Comparison of ENCODE assay signal across 29 cellular contexts in the genomic region with DNA sequence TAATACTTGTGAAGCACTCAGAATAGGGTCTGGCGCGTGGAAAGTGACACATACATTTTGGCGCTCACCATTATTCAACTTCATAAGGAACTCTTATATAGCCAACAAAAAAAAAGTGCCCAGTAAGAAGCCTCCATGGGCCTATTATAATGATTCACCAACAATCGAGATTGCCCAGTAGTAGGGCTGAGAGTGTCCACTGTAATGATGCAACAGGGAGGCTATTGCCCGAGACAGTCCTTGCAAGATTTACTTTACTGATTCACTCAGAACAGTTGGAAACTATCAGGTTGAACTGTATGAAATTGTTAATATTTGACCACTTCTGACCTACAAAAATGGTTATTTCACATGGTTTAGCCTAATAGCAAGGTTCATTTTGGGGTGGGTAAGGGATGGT.
"Had no signal": no experiment of that assay in that cellular context is flagged by ENCODE, and none has a peak within 500 bp of the region (broad histone marks: within the 10 kb centered on the region; RNA-seq: fewer than 3 reads in every experiment).

No MANE protein-coding gene starts in this region.

- DNase-seq: activated CD4-positive, alpha-beta memory T cell treated with anti-CD3 and anti-CD28 coated beads for 36 hours; activated CD4-positive, alpha-beta T cell treated with anti-CD3 and anti-CD28 coated beads, Interleukin-2, amount 10 ng/mL, durations not matched to agents 24 days and 14 days; activated CD4-positive, CD25-positive, alpha-beta regulatory T cell treated with anti-CD3 and anti-CD28 coated beads, Interleukin-2, amount 50 U/mL, for 72 hours; activated CD8-positive, alpha-beta memory T cell treated with anti-CD3 and anti-CD28 coated beads, Interleukin-2, amount 50 U/mL, for 4 hours; activated effector memory CD4-positive, alpha-beta T cell treated with anti-CD3 and anti-CD28 coated beads, Interleukin-2, amount 50 U/mL, for 16 hours; activated naive CD4-positive, alpha-beta T cell treated with anti-CD3 and anti-CD28 coated beads for 36 hours; activated naive CD8-positive, alpha-beta T cell treated with anti-CD3 and anti-CD28 coated beads, Interleukin-2, amount 10 ng/mL, durations not matched to agents 7 days and 5 days; activated T-cell treated with anti-CD3 and anti-CD28 coated beads, Interleukin-2, amount 50 U/mL, for 1 hour; amniotic stem cell; brain microvascular endothelial cell; caudate nucleus; hippocampal formation; left lung; lower lobe of right lung; mesendoderm; nephron progenitor cell; pancreas; right cardiac atrium; stimulated activated CD4-positive, alpha-beta T cell treated with anti-CD3 and anti-CD28 coated beads, Interleukin-2, amount 100 ng/mL, for 48 hours; stimulated activated naive CD4-positive, alpha-beta T cell treated with Interleukin-2 at 50 U/mL for 16 hours; T-helper 9 cell; testis; transverse colon; WERI-Rb-1 had no signal

- H3K27me3 Mint-ChIP-seq: activated CD4-positive, alpha-beta memory T cell treated with anti-CD3 and anti-CD28 coated beads for 36 hours; activated CD4-positive, alpha-beta T cell treated with anti-CD3 and anti-CD28 coated beads, Interleukin-2, amount 10 ng/mL, durations not matched to agents 24 days and 14 days had no signal

- H3K27ac Mint-ChIP-seq: activated CD4-positive, alpha-beta memory T cell treated with anti-CD3 and anti-CD28 coated beads for 36 hours; activated CD4-positive, alpha-beta T cell treated with anti-CD3 and anti-CD28 coated beads, Interleukin-2, amount 10 ng/mL, durations not matched to agents 24 days and 14 days; activated naive CD4-positive, alpha-beta T cell treated with anti-CD3 and anti-CD28 coated beads for 36 hours; activated naive CD8-positive, alpha-beta T cell treated with anti-CD3 and anti-CD28 coated beads, Interleukin-2, amount 10 ng/mL, durations not matched to agents 7 days and 5 days; activated T-helper 1 cell treated with anti-CD3 and anti-CD28 coated beads, Interleukin-12 subunit alpha, Interleukin-12 subunit beta, Interleukin-2, Interleukin-4 antibody, amounts not matched to agents 30 ng/mL and 10 ng/mL and 1 ng/mL, durations not matched to agents 14 hours and 24 hours and 36 hours; nephron progenitor cell; T-helper 1 cell treated with Interleukin-12 subunit alpha and Interleukin-12 subunit beta and Interleukin-4 antibody, amounts not matched to agents 30 μg/mL and 1 μg/mL, for 36 hours had no signal

- H3K36me3 Mint-ChIP-seq: activated CD4-positive, alpha-beta memory T cell treated with anti-CD3 and anti-CD28 coated beads for 36 hours; activated naive CD8-positive, alpha-beta T cell treated with anti-CD3 and anti-CD28 coated beads, Interleukin-2, amount 10 ng/mL, durations not matched to agents 7 days and 5 days had no signal

- H3K27ac ChIP-seq: brain microvascular endothelial cell, esophagus muscularis mucosa, gastroesophageal sphincter, left lung, lower lobe of right lung, pancreas, SK-N-MC, testis, transverse colon, WERI-Rb-1 had no signal

- H3K27me3 ChIP-seq: brain microvascular endothelial cell, esophagus muscularis mucosa, gastroesophageal sphincter, left lung, pancreas, testis, transverse colon had no signal

- H3K4me3 Mint-ChIP-seq: activated CD4-positive, alpha-beta memory T cell treated with anti-CD3 and anti-CD28 coated beads for 36 hours; activated CD4-positive, alpha-beta T cell treated with anti-CD3 and anti-CD28 coated beads, Interleukin-2, amount 10 ng/mL, durations not matched to agents 24 days and 14 days; activated naive CD4-positive, alpha-beta T cell treated with anti-CD3 and anti-CD28 coated beads for 36 hours; activated naive CD8-positive, alpha-beta T cell treated with anti-CD3 and anti-CD28 coated beads, Interleukin-2, amount 10 ng/mL, durations not matched to agents 7 days and 5 days; activated T-helper 1 cell treated with anti-CD3 and anti-CD28 coated beads, Interleukin-12 subunit alpha, Interleukin-12 subunit beta, Interleukin-2, Interleukin-4 antibody, amounts not matched to agents 30 ng/mL and 10 ng/mL and 1 ng/mL, durations not matched to agents 14 hours and 24 hours and 36 hours; nephron progenitor cell; T-helper 1 cell treated with Interleukin-12 subunit alpha and Interleukin-12 subunit beta and Interleukin-4 antibody, amounts not matched to agents 30 μg/mL and 1 μg/mL, for 36 hours had no signal

- H3K4me3 ChIP-seq: esophagus muscularis mucosa, gastroesophageal sphincter, left lung, lower lobe of right lung, pancreas, SK-N-MC, testis, transverse colon had no signal

- ATAC-seq: gastroesophageal sphincter, left lung, lower lobe of right lung, pancreas, right cardiac atrium had no signal

- H3K4me1 Mint-ChIP-seq: activated CD4-positive, alpha-beta T cell treated with anti-CD3 and anti-CD28 coated beads, Interleukin-2, amount 10 ng/mL, durations not matched to agents 24 days and 14 days; activated naive CD8-positive, alpha-beta T cell treated with anti-CD3 and anti-CD28 coated beads, Interleukin-2, amount 10 ng/mL, durations not matched to agents 7 days and 5 days had no signal

- H3K9me3 Mint-ChIP-seq: activated CD4-positive, alpha-beta memory T cell treated with anti-CD3 and anti-CD28 coated beads for 36 hours; activated CD4-positive, alpha-beta T cell treated with anti-CD3 and anti-CD28 coated beads, Interleukin-2, amount 10 ng/mL, durations not matched to agents 24 days and 14 days; activated naive CD4-positive, alpha-beta T cell treated with anti-CD3 and anti-CD28 coated beads for 36 hours; activated naive CD8-positive, alpha-beta T cell treated with anti-CD3 and anti-CD28 coated beads, Interleukin-2, amount 10 ng/mL, durations not matched to agents 7 days and 5 days; activated T-helper 1 cell treated with anti-CD3 and anti-CD28 coated beads, Interleukin-12 subunit alpha, Interleukin-12 subunit beta, Interleukin-2, Interleukin-4 antibody, amounts not matched to agents 30 ng/mL and 10 ng/mL and 1 ng/mL, durations not matched to agents 14 hours and 24 hours and 36 hours; T-helper 1 cell treated with Interleukin-12 subunit alpha and Interleukin-12 subunit beta and Interleukin-4 antibody, amounts not matched to agents 30 μg/mL and 1 μg/mL, for 36 hours had no signal

- H3K36me3 ChIP-seq: brain microvascular endothelial cell, esophagus muscularis mucosa, gastroesophageal sphincter, left lung, lower lobe of right lung, pancreas, transverse colon, WERI-Rb-1 had no signal

- H3K9me3 ChIP-seq: esophagus muscularis mucosa, gastroesophageal sphincter, left lung, lower lobe of right lung, pancreas, testis, transverse colon had no signal

- H3K4me1 ChIP-seq: esophagus muscularis mucosa, gastroesophageal sphincter, left lung, lower lobe of right lung, pancreas, testis, transverse colon had no signal
